ENCODE assay signal across 9 cellular contexts in genomic region chr13:99322297-99323103, GRCh38. TPM values are rescaled to one million over a fixed set of nuclear protein-coding genes. Genes with fewer than 3 reads are reported as not detected.
DNase-seq lines count a peak whose midpoint lies in the region; ATAC-seq and TF ChIP-seq lines count a peak whose summit lies in the region.
"Had no signal": no experiment of that assay in that cellular context is flagged by ENCODE, and none has a peak within 500 bp of the region (broad histone marks: within the 10 kb centered on the region; RNA-seq: fewer than 3 reads in every experiment).

No MANE protein-coding gene starts in this region.

- H3K27ac ChIP-seq in HL-60 (replicated peaks), result peak overlapping the region; percentile 44
- H3K27ac ChIP-seq in right cardiac atrium (ENCODE audit: low read length), result no peak overlapping the region

- H3K9me3 Mint-ChIP-seq in activated CD8-positive, alpha-beta T cell treated with anti-CD3 and anti-CD28 coated beads for 36 hours, result no peaks in the 10 kb centered on the region

- H3K9me3 ChIP-seq in right cardiac atrium (ENCODE audit: control insufficient read depth, low read length), result no peaks in the 10 kb centered on the region

- peak; percentile 84 for DNase-seq in GM03348 (ENCODE audit: low spot score)
- DNase-seq in HL-60 (ENCODE audit: low read depth in 1 of 2, low spot score in 1 of 2), result no peak
- peak; percentile 70 for DNase-seq in activated CD8-positive, alpha-beta T cell treated with anti-CD3 and anti-CD28 coated beads for 36 hours
- DNase-seq in right cardiac atrium, result no peak
- no peak for DNase-seq in HEK293T (ENCODE audit: extremely low spot score)
- no peak for DNase-seq in NCI-H1417 (lab: John Stamatoyannopoulos, UW)
- DNase-seq in cerebellar nuclear complex (lab: John Stamatoyannopoulos, UW), result no peak

- peaks cover 4% of the 10 kb centered on the region for H3K4me1 ChIP-seq in right cardiac atrium (ENCODE audit: control insufficient read depth, insufficient read depth, low read length)

- H3K27ac Mint-ChIP-seq in activated CD8-positive, alpha-beta T cell treated with anti-CD3 and anti-CD28 coated beads for 36 hours, result peak overlapping the region; percentile 94

- H3K27me3 Mint-ChIP-seq in activated CD8-positive, alpha-beta T cell treated with anti-CD3 and anti-CD28 coated beads for 36 hours, result no peaks in the 10 kb centered on the region

- no peak for TF ChIP-seq CTCF in HL-60 (IDR thresholded peaks at IDR 0.05; ENCODE audit: insufficient read depth, low read length)
- no peak for TF ChIP-seq CTCF in activated CD8-positive, alpha-beta T cell treated with anti-CD3 and anti-CD28 coated beads for 36 hours (IDR thresholded peaks at IDR 0.05)

- intact Hi-C loops in activated CD8-positive, alpha-beta T cell treated with anti-CD3 and anti-CD28 coated beads for 36 hours (cut with micrococcal nuclease), result loop anchor here (2.0 to 5.0 kb wide), 3 partner anchors 34 to 58 kb away; no protein-coding TSS in a partner anchor
- intact Hi-C loops in right cardiac atrium (cut with DNase I), result no loop called here

- H3K4me1 Mint-ChIP-seq in activated CD8-positive, alpha-beta T cell treated with anti-CD3 and anti-CD28 coated beads for 36 hours (ENCODE audit: low read depth), result peaks cover 77% of the 10 kb centered on the region

- ATAC-seq in GM21390 (IDR thresholded peaks at IDR 0.05; ENCODE audit: unreplicated experiment) (peak; percentile 76), right cardiac atrium (peak; percentile 69 to 76)
- peak; percentile 78 for ATAC-seq in activated CD8-positive, alpha-beta T cell treated with anti-CD3 and anti-CD28 coated beads for 36 hours

- peaks cover 49% of the 10 kb centered on the region for H3K36me3 Mint-ChIP-seq in activated CD8-positive, alpha-beta T cell treated with anti-CD3 and anti-CD28 coated beads for 36 hours (ENCODE audit: low read depth)

- 69% methylated on average over 10 of the region's 10 CpGs for WGBS in right cardiac atrium

- peak overlapping the region; percentile 47 for H3K4me3 Mint-ChIP-seq in activated CD8-positive, alpha-beta T cell treated with anti-CD3 and anti-CD28 coated beads for 36 hours

- H3K4me3 ChIP-seq in HL-60 (replicated peaks; ENCODE audit: insufficient read depth, low read length), result no peak overlapping the region
- no peak overlapping the region for H3K4me3 ChIP-seq in right cardiac atrium (ENCODE audit: low read length)

- CTCF ChIA-PET in activated CD8-positive, alpha-beta T cell treated with anti-CD3 and anti-CD28 coated beads for 36 hours (lab: Charles Lee), result interaction anchor here (0.7 to 2.6 kb wide), 15 partner anchors 10 to 180 kb away, joined by 3 to 21 read pairs (median 4); partner anchors contain the start of gene GPR183
- CTCF ChIA-PET in HEK293T (lab: Yijun Ruan, JAX), result no interaction called here

- POLR2A ChIA-PET in activated CD8-positive, alpha-beta T cell treated with anti-CD3 and anti-CD28 coated beads for 36 hours (lab: Charles Lee), result interaction anchor here (0.7 to 2.9 kb wide), 20 partner anchors 8 to 176 kb away, joined by 3 to 11 read pairs (median 4); partner anchors contain the start of gene GPR183
- POLR2A ChIA-PET in HEK293T (lab: Yijun Ruan, JAX), result no interaction called here

- H3K27me3 ChIP-seq in HL-60 (ENCODE audit: insufficient read depth, poor library complexity, severe bottlenecking) (no peaks in the 10 kb centered on the region), right cardiac atrium (ENCODE audit: control insufficient read depth, insufficient read depth) (no peaks in the 10 kb centered on the region)

TF ChIP-seq in HEK293T, 16 proteins besides CTCF, POLR2A, EP300 and RAD21:
- TF ChIP-seq FOXM1 (IDR thresholded peaks at IDR 0.05; ENCODE audit: borderline replicate concordance) (no peak), L3MBTL2 (conservative IDR thresholded peaks at IDR 0.05) (no peak), CTBP1 (IDR thresholded peaks at IDR 0.05; ENCODE audit: borderline replicate concordance) (no peak), ARNT (IDR thresholded peaks at IDR 0.05) (no peak), ELF4 (IDR thresholded peaks at IDR 0.05) (no peak), ZNF384 (IDR thresholded peaks at IDR 0.05) (no peak), PKNOX1 (IDR thresholded peaks at IDR 0.05) (no peak), SP1 (IDR thresholded peaks at IDR 0.05) (no peak), FOXA1 (IDR thresholded peaks at IDR 0.05) (no peak), SUZ12 (IDR thresholded peaks at IDR 0.05) (no peak), LEF1 (IDR thresholded peaks at IDR 0.05; ENCODE audit: borderline replicate concordance) (no peak), BHLHE40 (IDR thresholded peaks at IDR 0.05; ENCODE audit: borderline replicate concordance) (no peak), TARDBP (IDR thresholded peaks at IDR 0.05) (no peak), HDGF (IDR thresholded peaks at IDR 0.05; ENCODE audit: borderline replicate concordance) (no peak), NFRKB (IDR thresholded peaks at IDR 0.05) (no peak), FOXK2 (IDR thresholded peaks at IDR 0.05) (no peak)

RNA-seq across cellular contexts. Expression of gene GPR183, which starts 15.3 kb away (rescaled TPM):
- 10 to 100 TPM in 1 of 2 experiments, 1 to 10 TPM in 1; 8.6 to 10.0 TPM for total RNA-seq in activated CD8-positive, alpha-beta T cell treated with anti-CD3 and anti-CD28 coated beads for 36 hours
- 10 to 100 TPM in 2 of 4 donors, 1 to 10 TPM in 2; 9.7 to 20.7 (median 13.5) TPM for total RNA-seq in right cardiac atrium
- polyA plus RNA-seq in right cardiac atrium, result 14.5 TPM
- polyA plus RNA-seq: neural cell had no signal

Comparison
In these comparisons a context has a peak if more than half of its experiments do, and no peak if none do; other contexts are left out.
1. DNase-seq: peak in GM03348 (single experiment) and activated CD8-positive, alpha-beta T cell treated with anti-CD3 and anti-CD28 coated beads for 36 hours (single experiment); none in HL-60 (0 of 2), right cardiac atrium (0 of 3), HEK293T (single experiment), NCI-H1417 (0 of 3) and cerebellar nuclear complex (0 of 2).
2. Peak in every context shown above with its lines, with median percentiles within 50 percentile points of each other: ATAC-seq.